In the genomic region with DNA sequence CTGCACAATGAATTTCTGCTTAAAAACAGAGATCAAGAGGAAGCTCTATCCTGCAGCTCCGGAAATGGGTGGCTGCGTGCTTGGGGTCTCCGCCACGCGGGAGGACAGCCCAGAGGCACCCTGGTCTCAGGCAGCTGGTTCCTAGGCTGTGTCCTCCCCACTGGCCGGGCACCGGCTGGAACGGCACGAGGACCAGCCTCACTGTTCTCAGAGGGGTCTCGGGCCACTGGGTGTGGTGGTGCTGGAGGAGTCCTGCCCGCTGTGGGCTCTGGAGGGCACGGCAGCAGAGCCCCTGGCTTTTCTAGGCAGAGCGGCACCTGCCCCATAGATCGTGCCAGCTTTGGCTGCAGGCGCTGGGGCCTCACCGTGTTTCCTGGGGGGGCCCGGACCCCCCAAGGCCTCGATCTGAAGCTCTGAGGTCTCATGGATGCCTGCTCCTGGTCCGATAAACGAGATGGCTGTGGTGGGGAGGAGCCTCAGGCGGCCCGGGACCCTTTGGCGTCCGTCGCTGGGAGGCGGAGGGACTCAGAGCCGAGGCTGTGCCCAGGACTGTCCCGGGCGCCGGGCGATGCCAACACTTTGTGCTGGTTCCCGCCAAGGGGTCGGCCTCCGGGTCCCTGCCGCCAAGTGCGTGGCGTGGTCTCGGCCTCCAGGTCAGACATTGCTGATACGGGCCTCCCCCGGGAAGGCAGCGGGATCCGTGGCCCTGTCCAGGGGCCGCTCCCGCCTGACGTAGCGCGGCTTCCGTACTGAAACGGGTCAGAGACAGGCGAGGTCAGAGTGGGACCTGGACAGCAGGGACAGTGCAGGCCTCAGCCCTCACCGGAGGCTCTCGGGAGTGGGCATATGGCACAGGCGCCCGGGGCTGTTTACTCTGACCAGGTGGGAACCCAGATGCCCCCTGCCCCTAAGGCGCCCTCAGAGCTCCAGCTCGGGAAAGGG, we compare ENCODE assay signal across 1 cellular context.
TF ChIP-seq lines count a peak whose summit lies in the region.

No MANE protein-coding gene starts in this region.

TF ChIP-seq in K562, 482 proteins besides CTCF, POLR2A, EP300 and RAD21:
- TF ChIP-seq, protein P1, sequence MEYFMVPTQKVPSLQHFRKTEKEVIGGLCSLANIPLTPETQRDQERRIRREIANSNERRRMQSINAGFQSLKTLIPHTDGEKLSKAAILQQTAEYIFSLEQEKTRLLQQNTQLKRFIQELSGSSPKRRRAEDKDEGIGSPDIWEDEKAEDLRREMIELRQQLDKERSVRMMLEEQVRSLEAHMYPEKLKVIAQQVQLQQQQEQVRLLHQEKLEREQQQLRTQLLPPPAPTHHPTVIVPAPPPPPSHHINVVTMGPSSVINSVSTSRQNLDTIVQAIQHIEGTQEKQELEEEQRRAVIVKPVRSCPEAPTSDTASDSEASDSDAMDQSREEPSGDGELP (CRISPR knock-in tag; IDR thresholded peaks at IDR 0.05; ENCODE audit: borderline replicate concordance): peak; percentile 22; the same call in 1 of the 2 replicates
- TF ChIP-seq, protein P2, sequence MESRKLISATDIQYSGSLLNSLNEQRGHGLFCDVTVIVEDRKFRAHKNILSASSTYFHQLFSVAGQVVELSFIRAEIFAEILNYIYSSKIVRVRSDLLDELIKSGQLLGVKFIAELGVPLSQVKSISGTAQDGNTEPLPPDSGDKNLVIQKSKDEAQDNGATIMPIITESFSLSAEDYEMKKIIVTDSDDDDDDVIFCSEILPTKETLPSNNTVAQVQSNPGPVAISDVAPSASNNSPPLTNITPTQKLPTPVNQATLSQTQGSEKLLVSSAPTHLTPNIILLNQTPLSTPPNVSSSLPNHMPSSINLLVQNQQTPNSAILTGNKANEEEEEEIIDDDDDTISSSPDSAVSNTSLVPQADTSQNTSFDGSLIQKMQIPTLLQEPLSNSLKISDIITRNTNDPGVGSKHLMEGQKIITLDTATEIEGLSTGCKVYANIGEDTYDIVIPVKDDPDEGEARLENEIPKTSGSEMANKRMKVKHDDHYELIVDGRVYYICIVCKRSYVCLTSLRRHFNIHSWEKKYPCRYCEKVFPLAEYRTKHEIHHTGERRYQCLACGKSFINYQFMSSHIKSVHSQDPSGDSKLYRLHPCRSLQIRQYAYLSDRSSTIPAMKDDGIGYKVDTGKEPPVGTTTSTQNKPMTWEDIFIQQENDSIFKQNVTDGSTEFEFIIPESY (CRISPR knock-in tag; IDR thresholded peaks at IDR 0.05): peak; percentile 97
- TF ChIP-seq ZBTB7A (IDR thresholded peaks at IDR 0.05; ENCODE audit: borderline replicate concordance, control insufficient read depth, low read depth, low read length): peak; percentile 42; the same call in 1 of the 2 replicates
- peak; percentile 63; the same call in 1 of the 2 replicates for TF ChIP-seq HNRNPL (IDR thresholded peaks at IDR 0.05; ENCODE audit: low read depth, low read length)
- TF ChIP-seq, protein P3, sequence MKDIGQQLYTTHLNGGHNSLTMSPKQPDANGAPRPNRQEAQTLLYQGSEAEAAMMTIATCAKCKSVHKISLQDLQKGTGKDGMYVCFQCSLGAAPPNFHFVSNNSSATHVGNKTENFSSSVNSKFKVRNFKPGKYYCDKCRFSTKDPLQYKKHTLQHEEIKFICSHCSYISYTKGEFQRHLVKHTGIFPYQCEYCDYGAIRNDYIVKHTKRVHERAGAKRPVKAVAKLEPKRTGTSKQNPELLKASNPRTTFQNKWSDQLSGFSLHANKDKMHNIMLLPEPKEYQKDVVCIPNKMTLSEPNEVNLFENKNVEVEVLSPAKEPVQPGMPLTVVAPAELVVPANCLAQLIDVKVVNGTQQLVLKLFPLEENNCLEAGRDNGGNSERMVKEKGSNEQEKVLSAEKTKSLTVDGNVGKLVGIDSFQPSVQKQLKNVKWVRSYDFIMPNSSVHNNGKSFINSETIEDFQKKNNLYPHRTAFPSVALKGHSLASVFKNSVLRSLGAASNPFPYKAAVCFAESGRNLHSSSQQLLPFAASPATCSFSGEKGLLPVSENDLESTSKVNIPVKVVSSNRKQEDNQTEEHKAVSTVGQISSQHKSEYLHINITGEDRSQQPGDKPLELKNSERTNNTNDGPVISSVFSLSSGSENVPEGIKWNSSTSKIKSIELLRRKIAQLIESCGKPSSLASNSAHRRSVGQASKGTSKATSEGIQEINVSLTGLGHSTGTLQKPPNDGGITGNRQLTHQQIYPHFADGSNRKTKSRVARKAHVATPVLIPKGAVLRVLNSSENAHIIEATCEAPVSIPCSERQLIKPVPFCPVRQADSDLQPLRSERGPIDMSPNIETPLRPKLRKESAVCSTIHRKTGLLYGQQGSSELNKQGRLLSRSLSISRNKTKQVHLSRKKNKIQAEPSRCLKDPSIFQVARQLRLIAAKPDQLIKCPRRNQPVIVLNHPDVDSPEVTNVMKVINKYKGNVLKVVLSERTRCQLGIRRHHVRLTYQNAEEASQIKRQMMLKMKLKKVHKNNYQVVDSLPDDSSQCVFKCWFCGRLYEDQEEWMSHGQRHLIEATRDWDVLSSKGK (CRISPR knock-in tag; IDR thresholded peaks at IDR 0.05): no peak
- TF ChIP-seq ZC3H11A (IDR thresholded peaks at IDR 0.05; ENCODE audit: low read depth, low read length): no peak
TF ChIP-seq in K562: peak in this region for 4.
